1 cellular context compared by ENCODE assay signal in the genomic region with DNA sequence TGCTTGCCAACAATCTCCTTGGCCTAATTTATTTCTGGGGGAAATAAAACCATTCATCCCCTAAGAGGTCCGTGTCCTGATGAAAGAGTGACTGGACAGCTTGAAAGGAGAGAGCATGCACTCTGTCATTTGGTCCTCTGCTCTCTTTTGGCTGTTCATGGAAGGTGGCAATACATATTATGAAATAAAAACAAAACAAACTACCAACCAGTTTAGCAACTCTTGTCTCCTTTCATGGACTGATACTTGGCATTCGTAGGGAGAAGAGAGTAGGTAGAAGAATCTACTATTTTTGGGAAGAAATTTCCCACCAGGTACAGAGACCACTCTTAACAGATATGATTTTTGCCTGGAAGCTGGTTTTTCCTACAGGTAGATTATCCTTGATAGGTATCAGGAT.
TF ChIP-seq lines count a peak whose summit lies in the region.

No MANE protein-coding gene starts in this region.

TF ChIP-seq in WTC11, 78 proteins besides CTCF, POLR2A, EP300 and RAD21 (continued from another document):
- TF ChIP-seq, protein P1, sequence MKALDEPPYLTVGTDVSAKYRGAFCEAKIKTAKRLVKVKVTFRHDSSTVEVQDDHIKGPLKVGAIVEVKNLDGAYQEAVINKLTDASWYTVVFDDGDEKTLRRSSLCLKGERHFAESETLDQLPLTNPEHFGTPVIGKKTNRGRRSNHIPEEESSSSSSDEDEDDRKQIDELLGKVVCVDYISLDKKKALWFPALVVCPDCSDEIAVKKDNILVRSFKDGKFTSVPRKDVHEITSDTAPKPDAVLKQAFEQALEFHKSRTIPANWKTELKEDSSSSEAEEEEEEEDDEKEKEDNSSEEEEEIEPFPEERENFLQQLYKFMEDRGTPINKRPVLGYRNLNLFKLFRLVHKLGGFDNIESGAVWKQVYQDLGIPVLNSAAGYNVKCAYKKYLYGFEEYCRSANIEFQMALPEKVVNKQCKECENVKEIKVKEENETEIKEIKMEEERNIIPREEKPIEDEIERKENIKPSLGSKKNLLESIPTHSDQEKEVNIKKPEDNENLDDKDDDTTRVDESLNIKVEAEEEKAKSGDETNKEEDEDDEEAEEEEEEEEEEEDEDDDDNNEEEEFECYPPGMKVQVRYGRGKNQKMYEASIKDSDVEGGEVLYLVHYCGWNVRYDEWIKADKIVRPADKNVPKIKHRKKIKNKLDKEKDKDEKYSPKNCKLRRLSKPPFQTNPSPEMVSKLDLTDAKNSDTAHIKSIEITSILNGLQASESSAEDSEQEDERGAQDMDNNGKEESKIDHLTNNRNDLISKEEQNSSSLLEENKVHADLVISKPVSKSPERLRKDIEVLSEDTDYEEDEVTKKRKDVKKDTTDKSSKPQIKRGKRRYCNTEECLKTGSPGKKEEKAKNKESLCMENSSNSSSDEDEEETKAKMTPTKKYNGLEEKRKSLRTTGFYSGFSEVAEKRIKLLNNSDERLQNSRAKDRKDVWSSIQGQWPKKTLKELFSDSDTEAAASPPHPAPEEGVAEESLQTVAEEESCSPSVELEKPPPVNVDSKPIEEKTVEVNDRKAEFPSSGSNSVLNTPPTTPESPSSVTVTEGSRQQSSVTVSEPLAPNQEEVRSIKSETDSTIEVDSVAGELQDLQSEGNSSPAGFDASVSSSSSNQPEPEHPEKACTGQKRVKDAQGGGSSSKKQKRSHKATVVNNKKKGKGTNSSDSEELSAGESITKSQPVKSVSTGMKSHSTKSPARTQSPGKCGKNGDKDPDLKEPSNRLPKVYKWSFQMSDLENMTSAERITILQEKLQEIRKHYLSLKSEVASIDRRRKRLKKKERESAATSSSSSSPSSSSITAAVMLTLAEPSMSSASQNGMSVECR (CRISPR knock-in tag; IDR thresholded peaks at IDR 0.05; ENCODE audit: borderline replicate concordance), result no peak
- TF ChIP-seq, protein P2, sequence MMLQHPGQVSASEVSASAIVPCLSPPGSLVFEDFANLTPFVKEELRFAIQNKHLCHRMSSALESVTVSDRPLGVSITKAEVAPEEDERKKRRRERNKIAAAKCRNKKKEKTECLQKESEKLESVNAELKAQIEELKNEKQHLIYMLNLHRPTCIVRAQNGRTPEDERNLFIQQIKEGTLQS (CRISPR knock-in tag; conservative IDR thresholded peaks at IDR 0.05), result no peak
- no peak for TF ChIP-seq ZNF138 (CRISPR knock-in tag; conservative IDR thresholded peaks at IDR 0.05)
- TF ChIP-seq ZNF232 (CRISPR knock-in tag; IDR thresholded peaks at IDR 0.05), result no peak
- TF ChIP-seq, protein P3, sequence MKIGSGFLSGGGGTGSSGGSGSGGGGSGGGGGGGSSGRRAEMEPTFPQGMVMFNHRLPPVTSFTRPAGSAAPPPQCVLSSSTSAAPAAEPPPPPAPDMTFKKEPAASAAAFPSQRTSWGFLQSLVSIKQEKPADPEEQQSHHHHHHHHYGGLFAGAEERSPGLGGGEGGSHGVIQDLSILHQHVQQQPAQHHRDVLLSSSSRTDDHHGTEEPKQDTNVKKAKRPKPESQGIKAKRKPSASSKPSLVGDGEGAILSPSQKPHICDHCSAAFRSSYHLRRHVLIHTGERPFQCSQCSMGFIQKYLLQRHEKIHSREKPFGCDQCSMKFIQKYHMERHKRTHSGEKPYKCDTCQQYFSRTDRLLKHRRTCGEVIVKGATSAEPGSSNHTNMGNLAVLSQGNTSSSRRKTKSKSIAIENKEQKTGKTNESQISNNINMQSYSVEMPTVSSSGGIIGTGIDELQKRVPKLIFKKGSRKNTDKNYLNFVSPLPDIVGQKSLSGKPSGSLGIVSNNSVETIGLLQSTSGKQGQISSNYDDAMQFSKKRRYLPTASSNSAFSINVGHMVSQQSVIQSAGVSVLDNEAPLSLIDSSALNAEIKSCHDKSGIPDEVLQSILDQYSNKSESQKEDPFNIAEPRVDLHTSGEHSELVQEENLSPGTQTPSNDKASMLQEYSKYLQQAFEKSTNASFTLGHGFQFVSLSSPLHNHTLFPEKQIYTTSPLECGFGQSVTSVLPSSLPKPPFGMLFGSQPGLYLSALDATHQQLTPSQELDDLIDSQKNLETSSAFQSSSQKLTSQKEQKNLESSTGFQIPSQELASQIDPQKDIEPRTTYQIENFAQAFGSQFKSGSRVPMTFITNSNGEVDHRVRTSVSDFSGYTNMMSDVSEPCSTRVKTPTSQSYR (CRISPR knock-in tag; IDR thresholded peaks at IDR 0.05), result no peak
- TF ChIP-seq, protein P4, sequence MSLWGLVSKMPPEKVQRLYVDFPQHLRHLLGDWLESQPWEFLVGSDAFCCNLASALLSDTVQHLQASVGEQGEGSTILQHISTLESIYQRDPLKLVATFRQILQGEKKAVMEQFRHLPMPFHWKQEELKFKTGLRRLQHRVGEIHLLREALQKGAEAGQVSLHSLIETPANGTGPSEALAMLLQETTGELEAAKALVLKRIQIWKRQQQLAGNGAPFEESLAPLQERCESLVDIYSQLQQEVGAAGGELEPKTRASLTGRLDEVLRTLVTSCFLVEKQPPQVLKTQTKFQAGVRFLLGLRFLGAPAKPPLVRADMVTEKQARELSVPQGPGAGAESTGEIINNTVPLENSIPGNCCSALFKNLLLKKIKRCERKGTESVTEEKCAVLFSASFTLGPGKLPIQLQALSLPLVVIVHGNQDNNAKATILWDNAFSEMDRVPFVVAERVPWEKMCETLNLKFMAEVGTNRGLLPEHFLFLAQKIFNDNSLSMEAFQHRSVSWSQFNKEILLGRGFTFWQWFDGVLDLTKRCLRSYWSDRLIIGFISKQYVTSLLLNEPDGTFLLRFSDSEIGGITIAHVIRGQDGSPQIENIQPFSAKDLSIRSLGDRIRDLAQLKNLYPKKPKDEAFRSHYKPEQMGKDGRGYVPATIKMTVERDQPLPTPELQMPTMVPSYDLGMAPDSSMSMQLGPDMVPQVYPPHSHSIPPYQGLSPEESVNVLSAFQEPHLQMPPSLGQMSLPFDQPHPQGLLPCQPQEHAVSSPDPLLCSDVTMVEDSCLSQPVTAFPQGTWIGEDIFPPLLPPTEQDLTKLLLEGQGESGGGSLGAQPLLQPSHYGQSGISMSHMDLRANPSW (CRISPR knock-in tag; conservative IDR thresholded peaks at IDR 0.05; ENCODE audit: low read depth), result no peak
- no peak for TF ChIP-seq ELF4 (CRISPR knock-in tag; IDR thresholded peaks at IDR 0.05; ENCODE audit: low read depth)
- TF ChIP-seq NFYB (CRISPR knock-in tag; conservative IDR thresholded peaks at IDR 0.05; ENCODE audit: low read depth), result no peak
- TF ChIP-seq TEAD4 (CRISPR knock-in tag; IDR thresholded peaks at IDR 0.05), result no peak
- TF ChIP-seq, protein P5, sequence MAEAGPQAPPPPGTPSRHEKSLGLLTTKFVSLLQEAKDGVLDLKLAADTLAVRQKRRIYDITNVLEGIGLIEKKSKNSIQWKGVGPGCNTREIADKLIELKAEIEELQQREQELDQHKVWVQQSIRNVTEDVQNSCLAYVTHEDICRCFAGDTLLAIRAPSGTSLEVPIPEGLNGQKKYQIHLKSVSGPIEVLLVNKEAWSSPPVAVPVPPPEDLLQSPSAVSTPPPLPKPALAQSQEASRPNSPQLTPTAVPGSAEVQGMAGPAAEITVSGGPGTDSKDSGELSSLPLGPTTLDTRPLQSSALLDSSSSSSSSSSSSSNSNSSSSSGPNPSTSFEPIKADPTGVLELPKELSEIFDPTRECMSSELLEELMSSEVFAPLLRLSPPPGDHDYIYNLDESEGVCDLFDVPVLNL (CRISPR knock-in tag; IDR thresholded peaks at IDR 0.05; ENCODE audit: borderline replicate concordance, low read depth), result no peak
- TF ChIP-seq, protein P6, sequence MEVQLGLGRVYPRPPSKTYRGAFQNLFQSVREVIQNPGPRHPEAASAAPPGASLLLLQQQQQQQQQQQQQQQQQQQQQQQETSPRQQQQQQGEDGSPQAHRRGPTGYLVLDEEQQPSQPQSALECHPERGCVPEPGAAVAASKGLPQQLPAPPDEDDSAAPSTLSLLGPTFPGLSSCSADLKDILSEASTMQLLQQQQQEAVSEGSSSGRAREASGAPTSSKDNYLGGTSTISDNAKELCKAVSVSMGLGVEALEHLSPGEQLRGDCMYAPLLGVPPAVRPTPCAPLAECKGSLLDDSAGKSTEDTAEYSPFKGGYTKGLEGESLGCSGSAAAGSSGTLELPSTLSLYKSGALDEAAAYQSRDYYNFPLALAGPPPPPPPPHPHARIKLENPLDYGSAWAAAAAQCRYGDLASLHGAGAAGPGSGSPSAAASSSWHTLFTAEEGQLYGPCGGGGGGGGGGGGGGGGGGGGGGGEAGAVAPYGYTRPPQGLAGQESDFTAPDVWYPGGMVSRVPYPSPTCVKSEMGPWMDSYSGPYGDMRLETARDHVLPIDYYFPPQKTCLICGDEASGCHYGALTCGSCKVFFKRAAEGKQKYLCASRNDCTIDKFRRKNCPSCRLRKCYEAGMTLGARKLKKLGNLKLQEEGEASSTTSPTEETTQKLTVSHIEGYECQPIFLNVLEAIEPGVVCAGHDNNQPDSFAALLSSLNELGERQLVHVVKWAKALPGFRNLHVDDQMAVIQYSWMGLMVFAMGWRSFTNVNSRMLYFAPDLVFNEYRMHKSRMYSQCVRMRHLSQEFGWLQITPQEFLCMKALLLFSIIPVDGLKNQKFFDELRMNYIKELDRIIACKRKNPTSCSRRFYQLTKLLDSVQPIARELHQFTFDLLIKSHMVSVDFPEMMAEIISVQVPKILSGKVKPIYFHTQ (CRISPR knock-in tag; IDR thresholded peaks at IDR 0.05), result no peak
- TF ChIP-seq JAZF1 (CRISPR knock-in tag; IDR thresholded peaks at IDR 0.05), result no peak
- TF ChIP-seq, protein P7, sequence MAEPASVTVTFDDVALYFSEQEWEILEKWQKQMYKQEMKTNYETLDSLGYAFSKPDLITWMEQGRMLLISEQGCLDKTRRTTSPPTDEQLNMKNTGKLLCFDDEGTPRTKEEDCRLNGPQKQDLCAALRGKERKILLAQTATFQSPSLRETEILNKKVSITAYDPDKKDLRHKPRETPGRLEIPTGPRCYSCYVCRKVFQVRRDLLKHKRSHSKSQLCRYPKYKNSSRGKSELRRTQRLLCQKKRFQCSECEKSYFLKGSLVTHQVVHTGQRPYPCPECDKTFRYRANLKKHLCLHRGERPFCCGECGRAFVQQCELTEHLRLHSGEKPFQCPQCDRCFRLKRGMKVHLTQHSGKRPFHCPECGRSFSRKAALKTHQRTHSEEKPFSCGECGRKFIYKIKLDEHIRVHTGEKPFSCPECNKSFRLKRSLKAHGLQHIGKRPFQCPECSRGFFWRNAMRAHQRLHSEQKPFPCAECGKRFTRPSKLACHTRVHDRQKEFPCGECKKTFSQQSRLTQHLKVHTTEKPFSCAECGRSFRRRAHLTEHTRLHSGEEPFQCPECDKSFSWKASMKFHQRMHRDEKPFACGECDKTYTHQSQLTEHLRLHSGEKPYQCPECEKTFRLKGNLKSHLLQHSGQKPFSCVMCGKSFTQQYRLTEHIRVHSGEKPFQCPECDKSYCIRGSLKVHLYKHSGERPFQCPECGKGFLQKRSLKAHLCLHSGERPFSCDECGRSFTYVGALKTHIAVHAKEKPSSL (CRISPR knock-in tag; conservative IDR thresholded peaks at IDR 0.05), result no peak
